19 cellular contexts compared by ENCODE assay signal in genomic region chr6:3322366-3322890, GRCh38.
"Had no signal": no experiment of that assay in that cellular context is flagged by ENCODE, and none has a peak within 500 bp of the region (broad histone marks: within the 10 kb centered on the region; RNA-seq: fewer than 3 reads in every experiment).

No MANE protein-coding gene starts in this region.

- H3K27me3 Mint-ChIP-seq: activated naive CD8-positive, alpha-beta T cell treated with anti-CD3 and anti-CD28 coated beads for 36 hours had no signal

- H3K36me3 Mint-ChIP-seq: activated CD8-positive, alpha-beta memory T cell treated with anti-CD3 and anti-CD28 coated beads, Interleukin-2, amount 10 ng/mL, durations not matched to agents 7 days and 5 days; activated naive CD8-positive, alpha-beta T cell treated with anti-CD3 and anti-CD28 coated beads for 36 hours; naive B cell had no signal

- DNase-seq: activated CD4-positive, alpha-beta memory T cell treated with anti-CD3 and anti-CD28 coated beads, Interleukin-2, amount 10 ng/mL, durations not matched to agents 7 days and 5 days; activated CD4-positive, alpha-beta T cell treated with anti-CD3 and anti-CD28 coated beads for 48 hours; activated CD4-positive, CD25-positive, alpha-beta regulatory T cell; activated CD8-positive, alpha-beta memory T cell treated with anti-CD3 and anti-CD28 coated beads, Interleukin-2, amount 10 ng/mL, durations not matched to agents 7 days and 5 days; activated naive CD4-positive, alpha-beta T cell; activated naive CD8-positive, alpha-beta T cell treated with anti-CD3 and anti-CD28 coated beads for 36 hours; amniotic stem cell; caudate nucleus; dorsolateral prefrontal cortex; foreskin fibroblast; mucosa of descending colon; naive B cell; stimulated activated CD4-positive, alpha-beta T cell treated with anti-CD3 and anti-CD28 coated beads, Interleukin-12 subunit alpha, Interleukin-12 subunit beta, amount 100 ng/mL, for 4 hours; stimulated activated CD4-positive, alpha-beta T cell treated with anti-CD3 and anti-CD28 coated beads, Interleukin-1b, Interleukin-23, amount 100 ng/mL, for 48 hours; stimulated activated CD8-positive, alpha-beta memory T cell treated with anti-CD3 and anti-CD28 coated beads, Interleukin-4, amount 100 ng/mL, for 48 hours; stimulated activated naive CD4-positive, alpha-beta T cell; T-helper 9 cell; tibial artery had no signal

- H3K9me3 Mint-ChIP-seq: activated CD4-positive, alpha-beta memory T cell treated with anti-CD3 and anti-CD28 coated beads, Interleukin-2, amount 10 ng/mL, durations not matched to agents 7 days and 5 days; activated naive CD8-positive, alpha-beta T cell treated with anti-CD3 and anti-CD28 coated beads for 36 hours; memory B cell had no signal

- ATAC-seq: activated CD8-positive, alpha-beta memory T cell treated with anti-CD3 and anti-CD28 coated beads, Interleukin-2, amount 10 ng/mL, durations not matched to agents 7 days and 5 days; mucosa of descending colon had no signal

- H3K27ac Mint-ChIP-seq: activated CD4-positive, alpha-beta memory T cell treated with anti-CD3 and anti-CD28 coated beads, Interleukin-2, amount 10 ng/mL, durations not matched to agents 7 days and 5 days; activated CD8-positive, alpha-beta memory T cell treated with anti-CD3 and anti-CD28 coated beads, Interleukin-2, amount 10 ng/mL, durations not matched to agents 7 days and 5 days; activated naive CD8-positive, alpha-beta T cell treated with anti-CD3 and anti-CD28 coated beads for 36 hours; memory B cell had no signal

- H3K4me3 Mint-ChIP-seq: activated CD4-positive, alpha-beta memory T cell treated with anti-CD3 and anti-CD28 coated beads, Interleukin-2, amount 10 ng/mL, durations not matched to agents 7 days and 5 days; activated CD8-positive, alpha-beta memory T cell treated with anti-CD3 and anti-CD28 coated beads, Interleukin-2, amount 10 ng/mL, durations not matched to agents 7 days and 5 days; activated naive CD8-positive, alpha-beta T cell treated with anti-CD3 and anti-CD28 coated beads for 36 hours; memory B cell; naive B cell had no signal
